ENCODE assay signal across 21 cellular contexts in the genomic region with DNA sequence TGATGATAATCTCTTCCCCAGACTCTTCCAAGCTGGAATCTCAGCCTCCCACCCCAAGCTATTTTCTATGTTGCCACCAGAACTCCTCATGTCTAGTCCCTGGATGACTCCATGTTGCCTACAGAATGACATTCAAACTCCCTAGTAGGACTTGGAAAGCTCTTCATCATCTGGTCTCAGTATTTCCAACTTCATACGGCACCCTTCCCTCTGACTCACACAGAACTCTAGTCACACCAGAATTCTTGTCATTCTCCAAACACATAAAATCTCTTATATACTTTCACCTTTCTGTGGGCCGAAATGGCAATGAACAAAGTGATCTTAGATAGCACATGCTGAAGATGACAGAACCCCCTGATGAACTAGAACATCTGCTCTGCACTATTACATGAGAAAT.
DNase-seq lines count a peak whose midpoint lies in the region; ATAC-seq, FAIRE-seq and TF ChIP-seq lines count a peak whose summit lies in the region.
"Had no signal": no experiment of that assay in that cellular context is flagged by ENCODE, and none has a peak within 500 bp of the region (broad histone marks: within the 10 kb centered on the region; RNA-seq: fewer than 3 reads in every experiment).

No MANE protein-coding gene starts in this region.

- 58 to 67% (median 66%) methylated on average over 2 of the region's 2 CpGs for WGBS in psoas muscle, 3 donors

- H3K27ac ChIP-seq in psoas muscle = peak overlapping the region; percentile 54

- peaks cover 4% of the 10 kb centered on the region for H3K9me3 ChIP-seq in psoas muscle

- TF ChIP-seq CTCF in AG10803 (conservative IDR thresholded peaks at IDR 0.05; ENCODE audit: low read length) = no peak
- no peak for TF ChIP-seq CTCF in psoas muscle (IDR thresholded peaks at IDR 0.05)

- peaks cover 10% of the 10 kb centered on the region for H3K4me1 ChIP-seq in psoas muscle

- intact Hi-C loops in psoas muscle (cut with DNase I) = no loop called here

- DNase-seq in AG10803 (ENCODE audit: low read depth) (peak; percentile 72), RCC 7860 (ENCODE audit: low spot score) (peak; percentile 65), fibroblast of gingiva (ENCODE audit: low read depth) (peak; percentile 51), psoas muscle (no peak), GM19238 (ENCODE audit: insufficient read length, low spot score) (no peak), DMS79 (lab: John Stamatoyannopoulos, UW) (no peak)
- DNase-seq: activated CD4-positive, alpha-beta T cell treated with anti-CD3 and anti-CD28 coated beads for 1 hour; AML-193; cerebellar nuclear complex; H9; Kasumi-1; naive thymus-derived CD8-positive, alpha-beta T cell; NCI-H1930; NCI-H526 treated with DMSO at 0.1 percent for 48 hours; stimulated activated naive CD4-positive, alpha-beta T cell treated with Interleukin-2 at 50 U/mL for 16 hours; T-helper 17 cell had no signal

- H3K36me3 ChIP-seq in psoas muscle (ENCODE audit: insufficient read depth in 1 of 2, low read depth in 1 of 2) = no peaks in the 10 kb centered on the region

- ATAC-seq in psoas muscle = peak in 1 of 4 donors; percentile 35
- ATAC-seq in HG03097 (IDR thresholded peaks at IDR 0.05; ENCODE audit: low FRiP score, unreplicated experiment) = no peak
- ATAC-seq in HG03025 (IDR thresholded peaks at IDR 0.05; ENCODE audit: low FRiP score, unreplicated experiment) = no peak
- ATAC-seq: activated naive CD4-positive, alpha-beta T cell treated with anti-CD3 and anti-CD28 coated beads, Interleukin-2, amount 50 U/mL, for 72 hours; naive thymus-derived CD8-positive, alpha-beta T cell; Panc1; sciatic nerve; T-helper 17 cell had no signal

- H3K4me3 ChIP-seq in AG10803 (ENCODE audit: low read length) (no peak overlapping the region), psoas muscle (no peak overlapping the region)

- H3K27me3 ChIP-seq in psoas muscle (ENCODE audit: insufficient read depth in 3 of 3, low read length in 2 of 3) = no peaks in the 10 kb centered on the region

- FAIRE-seq in RCC 7860 (lab: Jason Lieb, UNC) = peak; percentile 46

Comparison
In these comparisons a context has a peak if more than half of its experiments do, and no peak if none do; other contexts are left out.
1. DNase-seq: peak in AG10803 (single experiment), RCC 7860 (single experiment) and fibroblast of gingiva (single experiment); none in psoas muscle (0 of 2), GM19238 (single experiment) and DMS79 (single experiment).